In genomic region chr20:50510706-50511401, GRCh38 we compare ENCODE assay signal across 8 cellular contexts. TPM values are rescaled to one million over a fixed set of nuclear protein-coding genes. Genes with fewer than 3 reads are reported as not detected.
DNase-seq lines count a peak whose midpoint lies in the region; ATAC-seq and TF ChIP-seq lines count a peak whose summit lies in the region.

No MANE protein-coding gene starts in this region.

- H3K27me3 Mint-ChIP-seq in activated CD8-positive, alpha-beta T cell treated with anti-CD3 and anti-CD28 coated beads for 36 hours: no peaks in the 10 kb centered on the region

- H2AFZ ChIP-seq in trophoblast cell (ENCODE audit: insufficient read depth, low read length, poor library complexity): peak overlapping the region; percentile 70

- H3K36me3 ChIP-seq in BLaER1 treated with 17β-estradiol and CSF1 and Interleukin-3, amounts not matched to agents 10 nM and 100 nM: peaks cover 0 to 19% (median 11%) of the 10 kb centered on the region in 11 experiments; a peak in 8 of 22 replicates
- H3K36me3 ChIP-seq in trophoblast cell (ENCODE audit: control insufficient read depth in 1 of 2, insufficient read depth in 2 of 2, low read length in 2 of 2): no peaks in the 10 kb centered on the region

- ATAC-seq in HG02970 (IDR thresholded peaks at IDR 0.05; ENCODE audit: low FRiP score, unreplicated experiment): peak; percentile 5
- ATAC-seq in activated CD8-positive, alpha-beta T cell treated with anti-CD3 and anti-CD28 coated beads for 36 hours: no peak
- ATAC-seq in HG02623 (IDR thresholded peaks at IDR 0.05; ENCODE audit: unreplicated experiment): no peak
- no peak for ATAC-seq in HG03342 (IDR thresholded peaks at IDR 0.05; ENCODE audit: unreplicated experiment)

- peaks cover 49 to 56% (median 53%) of the 10 kb centered on the region in 10 experiments for H3K4me1 ChIP-seq in BLaER1 treated with 17β-estradiol and CSF1 and Interleukin-3, amounts not matched to agents 10 nM and 100 nM
- H3K4me1 ChIP-seq in trophoblast cell (ENCODE audit: control insufficient read depth in 1 of 2, insufficient read depth in 2 of 2, low read length in 2 of 2): peaks cover 8 to 17% of the 10 kb centered on the region in 2 experiments

- TF ChIP-seq CTCF in activated CD8-positive, alpha-beta T cell treated with anti-CD3 and anti-CD28 coated beads for 36 hours (IDR thresholded peaks at IDR 0.05): no peak
- no peak for TF ChIP-seq CTCF in fibroblast of villous mesenchyme (IDR thresholded peaks at IDR 0.05; ENCODE audit: insufficient read depth, low read depth, low read length)

- H2AK5ac ChIP-seq in trophoblast cell (ENCODE audit: low read length): peak overlapping the region; percentile 1

- peaks cover 11% of the 10 kb centered on the region for H3K79me2 ChIP-seq in trophoblast cell (ENCODE audit: control insufficient read depth, insufficient read depth, low read length, poor library complexity)

- peak overlapping the region; percentile 90 to 100 (median 96) for H3K4me2 ChIP-seq in BLaER1 treated with 17β-estradiol and CSF1 and Interleukin-3, amounts not matched to agents 10 nM and 100 nM
- H3K4me2 ChIP-seq in trophoblast cell (ENCODE audit: low read length): peak overlapping the region; percentile 56

- no peaks in the 10 kb centered on the region for H3K27me3 ChIP-seq in BLaER1 treated with 17β-estradiol and CSF1 and Interleukin-3, amounts not matched to agents 10 nM and 100 nM
- H3K27me3 ChIP-seq in trophoblast cell (ENCODE audit: insufficient read depth, low read length): no peaks in the 10 kb centered on the region

- peak overlapping the region; percentile 90 for H4K91ac ChIP-seq in trophoblast cell (ENCODE audit: low read depth, low read length)

- DNase-seq in activated CD8-positive, alpha-beta T cell treated with anti-CD3 and anti-CD28 coated beads for 36 hours: peak; percentile 37
- DNase-seq in fibroblast of villous mesenchyme (ENCODE audit: low read depth): no peak
- no peak for DNase-seq in trophoblast cell
- DNase-seq in COLO829 (ENCODE audit: low spot score): no peak

- peaks cover 18 to 56% (median 53%) of the 10 kb centered on the region in 11 experiments; a peak in 20 of 22 replicates for H4K20me1 ChIP-seq in BLaER1 treated with 17β-estradiol and CSF1 and Interleukin-3, amounts not matched to agents 10 nM and 100 nM

- H3K23ac ChIP-seq in trophoblast cell (ENCODE audit: low read length): no peak overlapping the region

- no peaks in the 10 kb centered on the region for H3K9me3 ChIP-seq in BLaER1 treated with 17β-estradiol and CSF1 and Interleukin-3, amounts not matched to agents 10 nM and 100 nM (replicated peaks in 1 of 11)
- H3K9me3 ChIP-seq in trophoblast cell (ENCODE audit: insufficient read depth, low read depth, low read length): no peaks in the 10 kb centered on the region

- H3K4me3 ChIP-seq in BLaER1 treated with 17β-estradiol and CSF1 and Interleukin-3, amounts not matched to agents 10 nM and 100 nM: peak overlapping the region; percentile 73 to 97 (median 94)
- peak overlapping the region; percentile 98 for H3K4me3 ChIP-seq in fibroblast of villous mesenchyme (ENCODE audit: low read depth, low read length)
- peak overlapping the region; percentile 99 for H3K4me3 ChIP-seq in trophoblast cell (ENCODE audit: low read depth, low read length)

- peaks cover 33% of the 10 kb centered on the region for H3K36me3 Mint-ChIP-seq in activated CD8-positive, alpha-beta T cell treated with anti-CD3 and anti-CD28 coated beads for 36 hours (ENCODE audit: low read depth)

- POLR2A ChIA-PET in activated CD8-positive, alpha-beta T cell treated with anti-CD3 and anti-CD28 coated beads for 36 hours (lab: Charles Lee): interaction anchor here (0.7 to 6.1 kb wide), 14 partner anchors 9 to 68 kb away, joined by 3 to 40 read pairs (median 4); no protein-coding TSS in a partner anchor

- peak overlapping the region; percentile 81 for H4K8ac ChIP-seq in trophoblast cell (ENCODE audit: low read depth, low read length)

- WGBS in trophoblast cell (ENCODE audit: extremely low coverage, insufficient coverage, insufficient read length): no CpG with 5 or more reads among the region's 29 CpGs

- H3K9ac ChIP-seq in BLaER1 treated with 17β-estradiol and CSF1 and Interleukin-3, amounts not matched to agents 10 nM and 100 nM: peak overlapping the region; percentile 90 to 99 (median 96)
- peak overlapping the region; percentile 73 for H3K9ac ChIP-seq in trophoblast cell (ENCODE audit: low read length)

- H3K14ac ChIP-seq in trophoblast cell (ENCODE audit: low read length): peak overlapping the region; percentile 30

- H3K27ac Mint-ChIP-seq in activated CD8-positive, alpha-beta T cell treated with anti-CD3 and anti-CD28 coated beads for 36 hours: peak overlapping the region; percentile 93

- peaks cover 44% of the 10 kb centered on the region for H3K4me1 Mint-ChIP-seq in activated CD8-positive, alpha-beta T cell treated with anti-CD3 and anti-CD28 coated beads for 36 hours (ENCODE audit: low read depth)

- no peak overlapping the region for H2BK12ac ChIP-seq in trophoblast cell (ENCODE audit: low read length)

- intact Hi-C loops in activated CD8-positive, alpha-beta T cell treated with anti-CD3 and anti-CD28 coated beads for 36 hours (cut with micrococcal nuclease): no loop called here

- CTCF ChIA-PET in activated CD8-positive, alpha-beta T cell treated with anti-CD3 and anti-CD28 coated beads for 36 hours (lab: Charles Lee): interaction anchor here (0.7 to 7.7 kb wide), 14 partner anchors 9 to 77 kb away, joined by 3 to 64 read pairs (median 4); no protein-coding TSS in a partner anchor

- H4K12ac ChIP-seq in trophoblast cell (ENCODE audit: low read depth, low read length): peak overlapping the region; percentile 66

- H3K9me3 Mint-ChIP-seq in activated CD8-positive, alpha-beta T cell treated with anti-CD3 and anti-CD28 coated beads for 36 hours: no peaks in the 10 kb centered on the region

- H3K4ac ChIP-seq in trophoblast cell (ENCODE audit: low read depth, low read length): peak overlapping the region; percentile 17

- peak overlapping the region; percentile 16 for H3K18ac ChIP-seq in trophoblast cell (ENCODE audit: low read length)

- H3K79me1 ChIP-seq in trophoblast cell (ENCODE audit: low read length): peaks cover 12% of the 10 kb centered on the region

- peak overlapping the region; percentile 75 for H2BK5ac ChIP-seq in trophoblast cell (ENCODE audit: low read depth, low read length, poor library complexity)

- peak overlapping the region; percentile 91 to 97 (median 94) for H3K27ac ChIP-seq in BLaER1 treated with 17β-estradiol and CSF1 and Interleukin-3, amounts not matched to agents 10 nM and 100 nM
- no peak overlapping the region for H3K27ac ChIP-seq in trophoblast cell (ENCODE audit: low read depth, low read length)

- peak overlapping the region; percentile 86 for H2BK120ac ChIP-seq in trophoblast cell (ENCODE audit: insufficient read depth, low read length, poor library complexity)

- peak overlapping the region; percentile 98 for H3K4me3 Mint-ChIP-seq in activated CD8-positive, alpha-beta T cell treated with anti-CD3 and anti-CD28 coated beads for 36 hours

RNA-seq across cellular contexts. Expression of gene PTPN1, which starts 0.7 kb away (rescaled TPM):
- 10 to 100 TPM; 65.1 to 66.6 TPM for total RNA-seq in activated CD8-positive, alpha-beta T cell treated with anti-CD3 and anti-CD28 coated beads for 36 hours
- 27.1 and 45.3 TPM in 2 replicates for total RNA-seq in fibroblast of villous mesenchyme
- 27.0 and 27.9 TPM in 2 replicates for polyA plus RNA-seq in trophoblast cell (2013)
